Comparison of ENCODE assay signal across 1 cellular context in the genomic region with DNA sequence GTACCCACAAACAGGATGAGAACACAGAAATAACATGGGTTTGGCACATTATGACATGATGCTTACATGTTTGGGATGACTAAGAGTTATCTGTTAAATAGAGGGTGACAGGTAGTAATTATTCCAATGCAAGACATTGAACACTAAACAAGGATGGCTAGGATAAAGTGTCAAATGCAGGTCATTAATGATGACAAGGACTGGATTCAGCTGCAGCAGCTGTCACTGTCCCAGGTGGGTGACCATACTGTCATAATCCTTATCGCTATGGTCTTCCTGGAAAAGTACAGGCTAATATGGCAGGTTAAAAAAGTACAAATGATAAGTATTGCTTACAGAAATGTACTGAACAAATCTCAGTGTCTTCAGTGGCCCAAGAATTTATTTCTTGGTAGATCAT.
TF ChIP-seq lines count a peak whose summit lies in the region.

No MANE protein-coding gene starts in this region.

TF ChIP-seq in H1, 55 proteins besides CTCF, POLR2A, EP300 and RAD21:
- no peak for TF ChIP-seq SP1 (IDR thresholded peaks at IDR 0.05; ENCODE audit: low read depth, low read length)
- no peak for TF ChIP-seq GABPA (IDR thresholded peaks at IDR 0.05; ENCODE audit: borderline replicate concordance, insufficient read depth, low read length)
- no peak for TF ChIP-seq SAP30 (IDR thresholded peaks at IDR 0.05; ENCODE audit: insufficient read depth, insufficient replicate concordance, low read length)
- no peak for TF ChIP-seq TBP (IDR thresholded peaks at IDR 0.05; ENCODE audit: low read depth, low read length)
- TF ChIP-seq ASH2L (IDR thresholded peaks at IDR 0.05; ENCODE audit: low read length): no peak
- no peak for TF ChIP-seq KDM4A (IDR thresholded peaks at IDR 0.05; ENCODE audit: low read depth, low read length, severe bottlenecking)
- no peak for TF ChIP-seq RBBP5 (IDR thresholded peaks at IDR 0.05; ENCODE audit: borderline replicate concordance, low read depth, low read length)
- TF ChIP-seq TAF1 (IDR thresholded peaks at IDR 0.05; ENCODE audit: low read depth, low read length): no peak
- TF ChIP-seq YY1 (IDR thresholded peaks at IDR 0.05; ENCODE audit: low read depth, low read length): no peak
- TF ChIP-seq, protein P1, sequence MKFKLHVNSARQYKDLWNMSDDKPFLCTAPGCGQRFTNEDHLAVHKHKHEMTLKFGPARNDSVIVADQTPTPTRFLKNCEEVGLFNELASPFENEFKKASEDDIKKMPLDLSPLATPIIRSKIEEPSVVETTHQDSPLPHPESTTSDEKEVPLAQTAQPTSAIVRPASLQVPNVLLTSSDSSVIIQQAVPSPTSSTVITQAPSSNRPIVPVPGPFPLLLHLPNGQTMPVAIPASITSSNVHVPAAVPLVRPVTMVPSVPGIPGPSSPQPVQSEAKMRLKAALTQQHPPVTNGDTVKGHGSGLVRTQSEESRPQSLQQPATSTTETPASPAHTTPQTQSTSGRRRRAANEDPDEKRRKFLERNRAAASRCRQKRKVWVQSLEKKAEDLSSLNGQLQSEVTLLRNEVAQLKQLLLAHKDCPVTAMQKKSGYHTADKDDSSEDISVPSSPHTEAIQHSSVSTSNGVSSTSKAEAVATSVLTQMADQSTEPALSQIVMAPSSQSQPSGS (IDR thresholded peaks at IDR 0.05; ENCODE audit: low read length): no peak
- no peak for TF ChIP-seq CREB1 (IDR thresholded peaks at IDR 0.05)
- TF ChIP-seq NRF1 (IDR thresholded peaks at IDR 0.05; ENCODE audit: low read depth, low read length): no peak
- TF ChIP-seq TCF12 (IDR thresholded peaks at IDR 0.05; ENCODE audit: low read depth, low read length): no peak
- no peak for TF ChIP-seq SIN3A (conservative IDR thresholded peaks at IDR 0.05 in 1 of 2, IDR thresholded peaks at IDR 0.05 in 1 of 2; ENCODE audit: low read depth in 1 of 2, low read length in 2 of 2)
- TF ChIP-seq TAF7 (optimal IDR thresholded peaks at IDR 0.05; ENCODE audit: borderline replicate concordance, low read depth, low read length): no peak
- TF ChIP-seq SIX5 (IDR thresholded peaks at IDR 0.05; ENCODE audit: low read depth, low read length): no peak
